In the genomic region with DNA sequence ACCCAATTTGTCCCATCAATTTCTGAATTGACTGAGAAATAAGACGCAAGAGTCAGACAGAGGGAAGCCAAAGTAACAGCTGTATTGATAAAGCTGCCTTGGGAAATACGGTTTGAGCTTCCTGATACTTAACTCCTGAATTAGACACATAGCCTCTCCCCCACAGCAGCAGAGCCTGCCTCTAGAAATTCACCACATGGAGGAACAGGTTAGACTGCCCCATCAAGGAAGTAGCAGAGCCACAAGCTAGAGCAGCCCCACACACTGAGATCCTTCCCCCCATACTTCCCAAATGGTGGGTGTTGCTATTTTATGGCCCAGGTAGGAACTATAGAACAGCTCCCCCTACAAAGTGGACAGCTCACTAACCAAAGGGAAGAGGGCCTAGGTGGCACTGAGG, we compare ENCODE assay signal across 6 cellular contexts.
"Had no signal": no experiment of that assay in that cellular context is flagged by ENCODE, and none has a peak within 500 bp of the region (broad histone marks: within the 10 kb centered on the region; RNA-seq: fewer than 3 reads in every experiment).

No MANE protein-coding gene starts in this region.

- H3K27ac ChIP-seq: HL-60 had no signal

- DNase-seq: H9, HCEC 1CT had no signal

- H3K4me3 ChIP-seq: GM23338 had no signal

- H3K4me3 Mint-ChIP-seq: GM23338, H9, IgD-negative memory B cell had no signal

- ATAC-seq: GM23338, HepG2 had no signal

- H3K27ac Mint-ChIP-seq: GM23338, H9, IgD-negative memory B cell had no signal

- H3K9me3 Mint-ChIP-seq: GM23338, H9, IgD-negative memory B cell had no signal

- H3K27me3 Mint-ChIP-seq: IgD-negative memory B cell had no signal

- H3K4me1 Mint-ChIP-seq: GM23338, H9 had no signal
